Comparison of ENCODE assay signal across 20 cellular contexts in genomic region chr5:175826980-175827379, GRCh38. TPM values are rescaled to one million over a fixed set of nuclear protein-coding genes. Genes with fewer than 3 reads are reported as not detected.
DNase-seq lines count a peak whose midpoint lies in the region; ATAC-seq and TF ChIP-seq lines count a peak whose summit lies in the region.
"Had no signal": no experiment of that assay in that cellular context is flagged by ENCODE, and none has a peak within 500 bp of the region (broad histone marks: within the 10 kb centered on the region; RNA-seq: fewer than 3 reads in every experiment).

No MANE protein-coding gene starts in this region.

- no peaks in the 10 kb centered on the region for H3K36me3 Mint-ChIP-seq in activated CD4-positive, alpha-beta T cell treated with anti-CD3 and anti-CD28 coated beads for 36 hours (ENCODE audit: low read depth)

- peaks cover 9% of the 10 kb centered on the region for H3K4me1 Mint-ChIP-seq in activated CD4-positive, alpha-beta T cell treated with anti-CD3 and anti-CD28 coated beads for 36 hours

- H3K9me3 Mint-ChIP-seq in activated CD4-positive, alpha-beta T cell treated with anti-CD3 and anti-CD28 coated beads for 36 hours (ENCODE audit: low read depth), result no peaks in the 10 kb centered on the region
- H3K9me3 Mint-ChIP-seq: T-cell had no signal

- no peaks in the 10 kb centered on the region for H3K79me2 ChIP-seq in mesendoderm (ENCODE audit: control insufficient read depth, insufficient read depth, low read length)

- H3K4ac ChIP-seq in mesendoderm (ENCODE audit: low read depth, low read length), result no peak overlapping the region

- no peak overlapping the region for H2BK15ac ChIP-seq in mesendoderm (replicated peaks; ENCODE audit: low read depth)

- H3K9ac ChIP-seq in mesendoderm (ENCODE audit: low read length), result no peak overlapping the region

- no peak overlapping the region for H3K18ac ChIP-seq in mesendoderm (ENCODE audit: low read length)

- intact Hi-C loops in activated CD4-positive, alpha-beta T cell treated with anti-CD3 and anti-CD28 coated beads for 36 hours (cut with DNase I, micrococcal nuclease), result no loop called here
- intact Hi-C loops in Panc1 (cut with micrococcal nuclease; ENCODE audit: unreplicated experiment), result no loop called here

- H3K4me3 Mint-ChIP-seq in activated CD4-positive, alpha-beta T cell treated with anti-CD3 and anti-CD28 coated beads for 36 hours, result no peak overlapping the region
- H3K4me3 Mint-ChIP-seq: H9, T-cell had no signal

- H3K27me3 Mint-ChIP-seq in activated CD4-positive, alpha-beta T cell treated with anti-CD3 and anti-CD28 coated beads for 36 hours, result peaks cover 11% of the 10 kb centered on the region

- ATAC-seq in activated CD4-positive, alpha-beta T cell treated with anti-CD3 and anti-CD28 coated beads for 36 hours, result peak; percentile 37
- ATAC-seq in Panc1, result no peak
- ATAC-seq: PC-3, T-cell had no signal

- BruUV-seq in Panc1 (replicated peaks; lab: Mats Ljungman, UMichigan), result no TSS peak

- H3K4me1 ChIP-seq in HEK293 (ENCODE audit: control insufficient read depth, insufficient read depth, low read length) (no peaks in the 10 kb centered on the region), Panc1 (ENCODE audit: control insufficient read depth, insufficient read depth, low read length) (no peaks in the 10 kb centered on the region), mesendoderm (ENCODE audit: control insufficient read depth, low read depth, low read length) (peaks cover 5% of the 10 kb centered on the region)

- H3K23ac ChIP-seq in mesendoderm (ENCODE audit: low read length), result no peak overlapping the region

- no CpG with 5 or more reads among the region's 2 CpGs for WGBS in mesendoderm (ENCODE audit: extremely low coverage, insufficient coverage, low lambda C conversion rate)

- TF ChIP-seq CTCF in HEK293 (tag by site-specific recombination; IDR thresholded peaks at IDR 0.05) (no peak), Panc1 (IDR thresholded peaks at IDR 0.05) (no peak)

- H3K4me2 ChIP-seq in mesendoderm (ENCODE audit: low read length), result no peak overlapping the region

- DNase-seq in activated CD4-positive, alpha-beta T cell treated with anti-CD3 and anti-CD28 coated beads for 36 hours, result peak; percentile 6
- DNase-seq in activated CD4-positive, alpha-beta T cell treated with anti-CD3 and anti-CD28 coated beads, Interleukin-2, amount 50 U/mL, for 48 hours, result no peak
- DNase-seq in Panc1 (ENCODE audit: low read depth, low spot score) (no peak), mesendoderm (peak; percentile 29), AG20443 (ENCODE audit: low spot score) (no peak), NCI-H69 (lab: John Stamatoyannopoulos, UW) (no peak)
- DNase-seq: AML-193, COR-L47, H9, KBM-7, NCI-H1105, NCI-H1694 treated with DMSO at 0.1 percent for 48 hours, NCI-H226, NCI-H524 treated with DMSO at 0.1 percent for 48 hours, PC-3, T-cell had no signal

- H2BK5ac ChIP-seq in mesendoderm (ENCODE audit: low read length), result no peak overlapping the region

- H3K4me3 ChIP-seq in HEK293 (ENCODE audit: low read depth, low read length), result no peak overlapping the region
- H3K4me3 ChIP-seq in Panc1 (ENCODE audit: low read depth in 2 of 2, low read length in 2 of 2), result no peak overlapping the region
- H3K4me3 ChIP-seq in mesendoderm (ENCODE audit: low read length), result no peak overlapping the region
- H3K4me3 ChIP-seq: SJSA1 had no signal

- CTCF ChIA-PET in activated CD4-positive, alpha-beta T cell treated with anti-CD3 and anti-CD28 coated beads for 36 hours (lab: Charles Lee), result interaction anchor here (1.3 kb wide), 1 partner anchor 12 kb away, joined by 3 read pairs; no protein-coding TSS in a partner anchor
- CTCF ChIA-PET in HEK293 (lab: Yijun Ruan, JAX) (no interaction called here), Panc1 (lab: Charles Lee) (no interaction called here)

- in situ Hi-C loops in Panc1 (cut with HindIII; ENCODE audit: low pct_unique_long_range_greater_than_20kb, low sequenced_read_pairs), result no loop called here

- H3K27me3 ChIP-seq in Panc1 (ENCODE audit: control insufficient read depth, insufficient read depth, low read length), result no peaks in the 10 kb centered on the region
- H3K27me3 ChIP-seq in mesendoderm (ENCODE audit: insufficient read depth, low read length, poor library complexity), result no peaks in the 10 kb centered on the region
- H3K27me3 ChIP-seq: SJSA1 had no signal

- H3K27ac Mint-ChIP-seq in activated CD4-positive, alpha-beta T cell treated with anti-CD3 and anti-CD28 coated beads for 36 hours, result no peak overlapping the region
- H3K27ac Mint-ChIP-seq: H9, T-cell had no signal

- H3K9me3 ChIP-seq in HEK293 (ENCODE audit: control insufficient read depth, insufficient read depth, low read depth, low read length) (no peaks in the 10 kb centered on the region), Panc1 (ENCODE audit: control insufficient read depth, insufficient read depth, low read depth, low read length) (no peaks in the 10 kb centered on the region)
- H3K9me3 ChIP-seq: SJSA1 had no signal

- POLR2A ChIA-PET in activated CD4-positive, alpha-beta T cell treated with anti-CD3 and anti-CD28 coated beads for 36 hours (lab: Charles Lee), result no interaction called here
- POLR2A ChIA-PET in HEK293 (lab: Yijun Ruan, JAX), result no interaction called here
- POLR2A ChIA-PET in Panc1 (lab: Charles Lee), result no interaction called here

- no peaks in the 10 kb centered on the region for H3K79me1 ChIP-seq in mesendoderm (ENCODE audit: low read length)

- H3K27ac ChIP-seq in HEK293 (ENCODE audit: extremely low read depth, low read depth, low read length) (no peak overlapping the region), Panc1 (ENCODE audit: low read length) (peak overlapping the region; percentile 29; the same call in 1 of the 2 replicates), mesendoderm (ENCODE audit: low read depth, low read length) (no peak overlapping the region)
- H3K27ac ChIP-seq: SJSA1 had no signal

- H4K8ac ChIP-seq in mesendoderm (ENCODE audit: low read depth, low read length), result no peak overlapping the region

- no peak overlapping the region for H2AK5ac ChIP-seq in mesendoderm (ENCODE audit: low read length)

- H2BK120ac ChIP-seq in mesendoderm (ENCODE audit: low read depth, low read length), result no peak overlapping the region

- no peaks in the 10 kb centered on the region for H3K36me3 ChIP-seq in HEK293 (ENCODE audit: control insufficient read depth in 2 of 2, insufficient read depth in 1 of 2, low read length in 2 of 2)
- H3K36me3 ChIP-seq in Panc1 (ENCODE audit: control insufficient read depth, insufficient read depth, low read length), result no peaks in the 10 kb centered on the region
- no peaks in the 10 kb centered on the region for H3K36me3 ChIP-seq in mesendoderm (ENCODE audit: control insufficient read depth, insufficient read depth, low read length)
- H3K36me3 ChIP-seq: SJSA1 had no signal

- H3K56ac ChIP-seq in mesendoderm (ENCODE audit: low read length), result no peak overlapping the region

- no peak overlapping the region for H4K5ac ChIP-seq in mesendoderm (ENCODE audit: low read length)

TF ChIP-seq in HEK293, 187 proteins besides CTCF, POLR2A, EP300 and RAD21:
- TF ChIP-seq ZNF610 (tag by site-specific recombination; IDR thresholded peaks at IDR 0.05; ENCODE audit: borderline replicate concordance) (no peak), SCRT2 (tag by site-specific recombination; IDR thresholded peaks at IDR 0.05) (0 out of 2 replicates have a peak, but pooled peaks have one; percentile 12)

RNA-seq across cellular contexts. Expression of gene CPLX2, which starts 44.4 kb away (rescaled TPM):
- not detected for total RNA-seq in activated CD4-positive, alpha-beta T cell treated with anti-CD3 and anti-CD28 coated beads for 36 hours
- 0.15 TPM for total RNA-seq in Panc1 (2021; ENCODE audit: unreplicated experiment)
- polyA plus RNA-seq in Panc1 (2012; ENCODE audit: insufficient read length), result not detected
- 0.06 TPM for polyA plus RNA-seq in mesendoderm (2013, experiment 1 of 2)
- 0.08 TPM for polyA plus RNA-seq in mesendoderm (2013, experiment 2 of 2)
- total RNA-seq: HT1080, MCF 10A, SJSA1, T-cell had no signal

Comparison
In these comparisons a context has a peak if more than half of its experiments do, and no peak if none do; other contexts are left out.
1. DNase-seq: peak in activated CD4-positive, alpha-beta T cell treated with anti-CD3 and anti-CD28 coated beads for 36 hours (single experiment) and mesendoderm (single experiment); none in activated CD4-positive, alpha-beta T cell treated with anti-CD3 and anti-CD28 coated beads, Interleukin-2, amount 50 U/mL, for 48 hours (0 of 2), Panc1 (single experiment), AG20443 (single experiment) and NCI-H69 (single experiment).